In the genomic region with DNA sequence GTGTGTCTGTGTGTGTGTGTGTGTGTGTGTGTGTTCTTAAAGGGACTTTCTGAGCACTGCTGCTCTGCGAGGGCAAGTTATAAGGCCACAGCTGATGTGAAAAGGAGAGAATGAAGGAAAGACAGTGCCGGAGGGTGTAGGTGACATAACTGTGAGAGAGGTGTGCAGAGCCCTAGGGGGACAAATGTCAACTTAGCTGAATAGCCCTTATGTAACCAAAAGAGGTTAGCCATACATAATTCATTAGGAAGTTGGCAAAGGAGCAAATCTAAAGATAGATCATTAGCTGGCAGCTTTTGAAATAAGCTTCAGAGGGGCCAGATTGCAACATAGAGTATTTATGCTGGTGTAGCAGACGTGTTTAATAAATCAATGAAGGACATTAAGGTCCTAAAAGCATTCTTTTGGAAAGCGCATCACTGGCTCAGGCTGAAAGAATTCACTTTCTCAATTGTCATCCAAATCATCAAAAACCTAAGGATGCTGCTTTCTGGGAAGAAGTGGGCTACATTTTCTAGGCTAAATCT, we compare ENCODE assay signal across 9 cellular contexts.
DNase-seq lines count a peak whose midpoint lies in the region; ATAC-seq and TF ChIP-seq lines count a peak whose summit lies in the region.
"Had no signal": no experiment of that assay in that cellular context is flagged by ENCODE, and none has a peak within 500 bp of the region (broad histone marks: within the 10 kb centered on the region; RNA-seq: fewer than 3 reads in every experiment).

No MANE protein-coding gene starts in this region.

- no peaks in the 10 kb centered on the region for H3K36me3 Mint-ChIP-seq in nephron (ENCODE audit: low read depth)

- no peak overlapping the region for H3K4me3 ChIP-seq in Karpas-422 (ENCODE audit: low read length)

- H3K27me3 Mint-ChIP-seq in nephron (ENCODE audit: low read depth) = no peaks in the 10 kb centered on the region

- no peaks in the 10 kb centered on the region for H3K27me3 ChIP-seq in Karpas-422 (ENCODE audit: low read length)

- no peaks in the 10 kb centered on the region for H4K20me1 ChIP-seq in Karpas-422 (ENCODE audit: insufficient read depth, low read depth, low read length)

- H3K4me3 Mint-ChIP-seq in nephron = no peak overlapping the region

- peak overlapping the region in 2 of 3 experiments; percentile 5 to 54 for H3K27ac Mint-ChIP-seq in nephron

- no peaks in the 10 kb centered on the region for H3K9me3 ChIP-seq in Karpas-422 (ENCODE audit: low read length)

- TF ChIP-seq CTCF in nephron (IDR thresholded peaks at IDR 0.05; ENCODE audit: unreplicated experiment in 3 of 3) = no peak

- H2AFZ ChIP-seq in Karpas-422 (ENCODE audit: low read length) = no peak overlapping the region

- DNase-seq in AG20443 (ENCODE audit: low spot score) (peak; percentile 67), NCI-H146 treated with DMSO at 0.1 percent for 48 hours (lab: John Stamatoyannopoulos, UW; ENCODE audit: unreplicated experiment) (peak; percentile 12), cerebellar cortex (ENCODE audit: low spot score) (peak; percentile 54), Karpas-422 (no peak), HuH-7 (ENCODE audit: low spot score) (no peak), UCSD-AML1 (lab: John Stamatoyannopoulos, UW; ENCODE audit: unreplicated experiment) (no peak)
- DNase-seq: activated effector memory CD4-positive, alpha-beta T cell treated with anti-CD3 and anti-CD28 coated beads, Interleukin-2, amount 50 U/mL, for 16 hours had no signal

- H3K36me3 ChIP-seq in Karpas-422 (ENCODE audit: insufficient read depth, low read length) = no peaks in the 10 kb centered on the region

- H3K9me2 ChIP-seq in Karpas-422 (replicated peaks; ENCODE audit: insufficient read depth, low read length) = no peaks in the 10 kb centered on the region

- ATAC-seq in HG03342 (IDR thresholded peaks at IDR 0.05; ENCODE audit: unreplicated experiment) = no peak

- no peak overlapping the region for H3K4me2 ChIP-seq in Karpas-422 (ENCODE audit: low read depth, low read length, poor library complexity, severe bottlenecking)

- H3K4me1 Mint-ChIP-seq in nephron = peaks cover 8% of the 10 kb centered on the region

- H3K4me1 ChIP-seq in Karpas-422 (ENCODE audit: low read length) = no peaks in the 10 kb centered on the region

- H3K79me2 ChIP-seq in Karpas-422 (ENCODE audit: low read length) = no peaks in the 10 kb centered on the region

- H3K9me3 Mint-ChIP-seq in nephron = no peaks in the 10 kb centered on the region

- no peak overlapping the region for H3K9ac ChIP-seq in Karpas-422 (ENCODE audit: low read length)

- H3K27ac ChIP-seq in Karpas-422 (ENCODE audit: low read length) = no peak overlapping the region

Comparison
In these comparisons a context has a peak if more than half of its experiments do, and no peak if none do; other contexts are left out.
1. DNase-seq: peak in AG20443 (single experiment), NCI-H146 treated with DMSO at 0.1 percent for 48 hours (single experiment) and cerebellar cortex (single experiment); none in Karpas-422 (single experiment), HuH-7 (single experiment) and UCSD-AML1 (single experiment).